Comparison of ENCODE assay signal across 19 cellular contexts in genomic region chr20:19683822-19684221, GRCh38.
"Had no signal": no experiment of that assay in that cellular context is flagged by ENCODE, and none has a peak within 500 bp of the region (broad histone marks: within the 10 kb centered on the region; RNA-seq: fewer than 3 reads in every experiment).

No MANE protein-coding gene starts in this region.

- ATAC-seq: foreskin keratinocyte, gastroesophageal sphincter, heart right ventricle, left colon, left lobe of liver, left ventricle myocardium superior, mucosa of descending colon had no signal

- H3K4me1 ChIP-seq: lower lobe of right lung had no signal

- H3K4me3 ChIP-seq: coronary artery, dorsolateral prefrontal cortex, esophagus muscularis mucosa, gastroesophageal sphincter, heart right ventricle, lower lobe of right lung, mucosa of descending colon had no signal

- H3K27ac ChIP-seq: coronary artery, dorsolateral prefrontal cortex, esophagus muscularis mucosa, foreskin keratinocyte, gastroesophageal sphincter, heart right ventricle, lower lobe of right lung had no signal

- H3K4me1 Mint-ChIP-seq: mesothelial cell of epicardium, naive B cell had no signal

- H3K27ac Mint-ChIP-seq: mesothelial cell of epicardium, naive B cell had no signal

- H3K36me3 ChIP-seq: heart right ventricle, lower lobe of right lung had no signal

- DNase-seq: dermis blood vessel endothelial cell; dorsolateral prefrontal cortex; effector CD4-positive, alpha-beta T cell; effector memory CD4-positive, alpha-beta T cell; foreskin keratinocyte; head of caudate nucleus; heart right ventricle; hippocampal formation; left colon; left ventricle myocardium superior; lower lobe of right lung; mesenchymal stem cell; mucosa of descending colon; naive B cell had no signal

- H3K27me3 ChIP-seq: dorsolateral prefrontal cortex, esophagus muscularis mucosa, gastroesophageal sphincter, heart right ventricle had no signal

- H3K4me3 Mint-ChIP-seq: mesothelial cell of epicardium, naive B cell had no signal

- H3K9me3 ChIP-seq: esophagus muscularis mucosa, gastroesophageal sphincter, heart right ventricle, lower lobe of right lung, mucosa of descending colon had no signal
